In genomic region chr22:35475545-35475944, GRCh38 we compare ENCODE assay signal across 20 cellular contexts.
"Had no signal": no experiment of that assay in that cellular context is flagged by ENCODE, and none has a peak within 500 bp of the region (broad histone marks: within the 10 kb centered on the region; RNA-seq: fewer than 3 reads in every experiment).

No MANE protein-coding gene starts in this region.

- H3K27ac ChIP-seq: esophagus squamous epithelium, gastrocnemius medialis, transverse colon, uterus had no signal

- H3K36me3 ChIP-seq: esophagus squamous epithelium, gastrocnemius medialis, transverse colon, uterus had no signal

- H3K27me3 ChIP-seq: gastrocnemius medialis, transverse colon, uterus had no signal

- H3K9me3 ChIP-seq: esophagus squamous epithelium, gastrocnemius medialis, transverse colon, uterus had no signal

- H3K4me3 ChIP-seq: esophagus squamous epithelium, gastrocnemius medialis, transverse colon, uterus had no signal

- DNase-seq: activated CD4-positive, alpha-beta memory T cell treated with anti-CD3 and anti-CD28 coated beads, Interleukin-2, amount 10 ng/mL, durations not matched to agents 7 days and 5 days; activated CD4-positive, alpha-beta T cell treated with anti-CD3 and anti-CD28 coated beads, Interleukin-2, amount 10 ng/mL, durations not matched to agents 24 days and 14 days; activated effector memory CD4-positive, alpha-beta T cell treated with Interleukin-2 at 50 U/mL for 16 hours; activated naive CD4-positive, alpha-beta T cell treated with anti-CD3 and anti-CD28 coated beads, Interleukin-2, amount 50 U/mL, for 16 hours; activated naive CD8-positive, alpha-beta T cell treated with anti-CD3 and anti-CD28 coated beads, Interleukin-2, amount 50 U/mL, for 24 hours; activated T-cell treated with anti-CD3 and anti-CD28 coated beads, Interleukin-2, amount 50 U/mL, for 72 hours; cerebellar nuclear complex; cortex of kidney; endodermal cell; esophagus squamous epithelium; gastrocnemius medialis; head of caudate nucleus; left ventricle myocardium superior; mammary epithelial cell; occipital lobe; small intestine; stimulated activated CD8-positive, alpha-beta memory T cell treated with anti-CD3 and anti-CD28 coated beads, Interleukin-4, amount 100 ng/mL, for 48 hours; stimulated activated naive B cell treated with anti-CD40 and anti-IgM and Interleukin-4, amounts not matched to agents 10 μg/mL and 1 μg/mL and 100 μg/mL, for 72 hours; transverse colon; uterus had no signal
